10 cellular contexts compared by ENCODE assay signal in genomic region chr6:28258877-28259777, GRCh38. TPM values are rescaled to one million over a fixed set of nuclear protein-coding genes. Genes with fewer than 3 reads are reported as not detected.
DNase-seq lines count a peak whose midpoint lies in the region; ATAC-seq and TF ChIP-seq lines count a peak whose summit lies in the region.
"Had no signal": no experiment of that assay in that cellular context is flagged by ENCODE, and none has a peak within 500 bp of the region (broad histone marks: within the 10 kb centered on the region; RNA-seq: fewer than 3 reads in every experiment).

Gene NKAPL, plus strand, starts transcription at chr6:28259297. Its CDS starts 75 bp downstream, at chr6:28259372.

- H3K4me3 ChIP-seq in AG04449 (ENCODE audit: low read depth, low read length) (peak within 1 kb of the TSS; percentile 48), OCI-LY7 (ENCODE audit: low read depth, low read length, poor library complexity, severe bottlenecking) (no peak within 1 kb of the TSS)
- H3K4me3 ChIP-seq: BLaER1 treated with 17β-estradiol and CSF1 and Interleukin-3, amounts not matched to agents 10 nM and 100 nM; SJSA1 had no signal

- H3K4me1 ChIP-seq in OCI-LY7 (ENCODE audit: insufficient read depth, low read length, poor library complexity, severe bottlenecking): no peaks in the 10 kb centered on the region
- H3K4me1 ChIP-seq: SJSA1 had no signal

- H3K27me3 Mint-ChIP-seq in dendritic cell treated with granulocyte-macrophage colony-stimulating factor and Interleukin-4, amounts not matched to agents 40 ng/mL and 50 ng/mL, for 4 days: peaks cover 11% of the 10 kb centered on the region
- peaks cover 3% of the 10 kb centered on the region for H3K27me3 Mint-ChIP-seq in memory B cell

- no peaks in the 10 kb centered on the region for H3K9me2 ChIP-seq in OCI-LY7 (ENCODE audit: insufficient read depth, low read length)

- no TSS peak for BruUV-seq in OCI-LY7 (replicated peaks; lab: Mats Ljungman, UMichigan)

- CTCF ChIA-PET in AG04449 (lab: Yijun Ruan, JAX): no interaction called here
- CTCF ChIA-PET in OCI-LY7 (lab: Charles Lee; ENCODE audit: unreplicated experiment): no interaction called here

- no peaks in the 10 kb centered on the region for H4K20me1 ChIP-seq in OCI-LY7 (ENCODE audit: insufficient read depth, low read length)
- H4K20me1 ChIP-seq: BLaER1 treated with 17β-estradiol and CSF1 and Interleukin-3, amounts not matched to agents 10 nM and 100 nM had no signal

- H3K4me1 Mint-ChIP-seq in dendritic cell treated with granulocyte-macrophage colony-stimulating factor and Interleukin-4, amounts not matched to agents 40 ng/mL and 50 ng/mL, for 4 days (ENCODE audit: low read depth): peaks cover 6% of the 10 kb centered on the region
- peaks cover 4% of the 10 kb centered on the region for H3K4me1 Mint-ChIP-seq in memory B cell

- ATAC-seq in memory B cell (ENCODE audit: low read depth) (peak; percentile 82), GM18858 (IDR thresholded peaks at IDR 0.05; ENCODE audit: unreplicated experiment) (no peak), GM19397 (IDR thresholded peaks at IDR 0.05; ENCODE audit: unreplicated experiment) (no peak)

- H3K36me3 Mint-ChIP-seq in dendritic cell treated with granulocyte-macrophage colony-stimulating factor and Interleukin-4, amounts not matched to agents 40 ng/mL and 50 ng/mL, for 4 days (ENCODE audit: low read depth): peaks cover 13% of the 10 kb centered on the region
- H3K36me3 Mint-ChIP-seq in memory B cell: peaks cover 6% of the 10 kb centered on the region

- peaks cover 30% of the 10 kb centered on the region for H3K9me3 Mint-ChIP-seq in dendritic cell treated with granulocyte-macrophage colony-stimulating factor and Interleukin-4, amounts not matched to agents 40 ng/mL and 50 ng/mL, for 4 days
- H3K9me3 Mint-ChIP-seq in memory B cell: peaks cover 6% of the 10 kb centered on the region

- DNase-seq in AG04449 (ENCODE audit: low read depth, low spot score) (no peak), memory B cell (ENCODE audit: low spot score in 2 of 2) (peak; percentile 29 to 38), OCI-LY7 (ENCODE audit: low spot score) (no peak)
- peak; percentile 39 for DNase-seq in activated CD4-positive, alpha-beta T cell treated with anti-CD3 and anti-CD28 coated beads, Interleukin-2, amount 50 U/mL, for 1 hour
- DNase-seq in stimulated activated CD8-positive, alpha-beta memory T cell treated with anti-CD3 and anti-CD28 coated beads, Interleukin-15, amount 100 ng/mL, for 48 hours (ENCODE audit: low read depth in 2 of 2): peak; percentile 52 to 56

- intact Hi-C loops in dendritic cell treated with granulocyte-macrophage colony-stimulating factor and Interleukin-4, amounts not matched to agents 40 ng/mL and 50 ng/mL, for 4 days (cut with micrococcal nuclease): no loop called here
- intact Hi-C loops in OCI-LY7 (cut with micrococcal nuclease; ENCODE audit: unreplicated experiment): no loop called here

- POLR2A ChIA-PET in AG04449 (lab: Yijun Ruan, JAX) (no interaction called here), OCI-LY7 (lab: Charles Lee) (no interaction called here)

- no peaks in the 10 kb centered on the region for H3K79me2 ChIP-seq in OCI-LY7 (ENCODE audit: insufficient read depth, low read depth, low read length)

- no peak within 1 kb of the TSS for H2AFZ ChIP-seq in OCI-LY7 (ENCODE audit: low read length)

- no peak within 1 kb of the TSS for H3K4me2 ChIP-seq in OCI-LY7 (ENCODE audit: low read length)

- H3K4me3 Mint-ChIP-seq in dendritic cell treated with granulocyte-macrophage colony-stimulating factor and Interleukin-4, amounts not matched to agents 40 ng/mL and 50 ng/mL, for 4 days: peak within 1 kb of the TSS; percentile 59
- H3K4me3 Mint-ChIP-seq in memory B cell: peak within 1 kb of the TSS; percentile 78

- H3K27ac Mint-ChIP-seq in dendritic cell treated with granulocyte-macrophage colony-stimulating factor and Interleukin-4, amounts not matched to agents 40 ng/mL and 50 ng/mL, for 4 days: peak within 1 kb of the TSS; percentile 88
- peak within 1 kb of the TSS; percentile 86 for H3K27ac Mint-ChIP-seq in memory B cell

- H3K27ac ChIP-seq in OCI-LY7 (ENCODE audit: low read depth, low read length, poor library complexity, severe bottlenecking): no peak within 1 kb of the TSS
- H3K27ac ChIP-seq: BLaER1 treated with 17β-estradiol and CSF1 and Interleukin-3, amounts not matched to agents 10 nM and 100 nM; SJSA1 had no signal

- H3K36me3 ChIP-seq in OCI-LY7 (ENCODE audit: insufficient read depth, low read length): no peaks in the 10 kb centered on the region
- H3K36me3 ChIP-seq: BLaER1 treated with 17β-estradiol and CSF1 and Interleukin-3, amounts not matched to agents 10 nM and 100 nM; SJSA1 had no signal

- no peaks in the 10 kb centered on the region for H3K9me3 ChIP-seq in OCI-LY7 (ENCODE audit: low read length)
- H3K9me3 ChIP-seq: SJSA1 had no signal

- TF ChIP-seq CTCF in AG04449 (IDR thresholded peaks at IDR 0.05; ENCODE audit: insufficient read depth, low read length, missing control alignments) (no peak), OCI-LY7 (conservative IDR thresholded peaks at IDR 0.05; ENCODE audit: low read length) (no peak)

RNA-seq across cellular contexts. Expression of gene NKAPL, which starts in this region (rescaled TPM):
- total RNA-seq in OCI-LY7 (2014; rRNA removed; shearing (Covaris generic)): not detected in 2 replicates
- total RNA-seq in OCI-LY7 (2022): not detected in 2 replicates
- total RNA-seq: SJSA1 had no signal

Comparison
In these comparisons a context has a peak if more than half of its experiments do, and no peak if none do; other contexts are left out.
1. DNase-seq: peak in activated CD4-positive, alpha-beta T cell treated with anti-CD3 and anti-CD28 coated beads, Interleukin-2, amount 50 U/mL, for 1 hour (single experiment), memory B cell (2 of 2) and stimulated activated CD8-positive, alpha-beta memory T cell treated with anti-CD3 and anti-CD28 coated beads, Interleukin-15, amount 100 ng/mL, for 48 hours (2 of 2); none in AG04449 (single experiment) and OCI-LY7 (single experiment).